Comparison of ENCODE assay signal across 8 cellular contexts in genomic region chr3:131380830-131381444, GRCh38. TPM values are rescaled to one million over a fixed set of nuclear protein-coding genes. Genes with fewer than 3 reads are reported as not detected.
A peak's percentile ranks its signal among the peaks of the same experiment; 100 is the strongest.
DNase-seq lines count a peak whose midpoint lies in the region; ATAC-seq and TF ChIP-seq lines count a peak whose summit lies in the region.
"Not testable (repeated sequence)": the region's sequence is repeated elsewhere in the genome, so short reads cannot be mapped to it uniquely, and the experiment has no call there.

No MANE protein-coding gene starts in this region.

- peak overlapping the region; percentile 95 to 98 for H3K27ac Mint-ChIP-seq in activated naive CD4-positive, alpha-beta T cell treated with anti-CD3 and anti-CD28 coated beads, Interleukin-2, amount 50 U/mL, for 72 hours

- peaks cover 10 to 24% of the 10 kb centered on the region in 2 donors for H3K36me3 Mint-ChIP-seq in activated naive CD4-positive, alpha-beta T cell treated with anti-CD3 and anti-CD28 coated beads, Interleukin-2, amount 50 U/mL, for 72 hours

- H2AFZ ChIP-seq in ACC112 (ENCODE audit: low read length, unreplicated experiment), result peak overlapping the region; percentile 78

- intact Hi-C loops in lower leg skin (cut with DNase I; ENCODE audit: low total_unique reads), result not testable (repeated sequence)
- intact Hi-C loops in gastrocnemius medialis (cut with DNase I; ENCODE audit: low total_unique reads), result loop anchor here (2.0 to 10.0 kb wide), 3 partner anchors 122 to 1341 kb away; partner anchors contain the start of genes ATP2C1, MRPL3 and NPHP3

- TF ChIP-seq POLR2A in lower leg skin (IDR thresholded peaks at IDR 0.05); gastrocnemius medialis (IDR thresholded peaks at IDR 0.05): not testable (repeated sequence)

- H3K27me3 ChIP-seq in ACC112 (ENCODE audit: insufficient read depth, low read length); NT2/D1 (ENCODE audit: insufficient read depth, insufficient read length); gastrocnemius medialis: not testable (repeated sequence)

- not testable (repeated sequence) for DNase-seq in NT2/D1 (ENCODE audit: low read depth, low spot score); activated naive CD4-positive, alpha-beta T cell treated with anti-CD3 and anti-CD28 coated beads, Interleukin-2, amount 50 U/mL, for 72 hours (ENCODE audit: low spot score in 2 of 2); lower leg skin (ENCODE audit: low spot score in 2 of 2); gastrocnemius medialis
- DNase-seq in epithelial cell of proximal tubule (ENCODE audit: low read depth), result peak; percentile 12

- H3K9me3 ChIP-seq in NT2/D1 (ENCODE audit: insufficient read depth, low read length); gastrocnemius medialis: not testable (repeated sequence)

- H3K4me3 ChIP-seq in ACC112 (ENCODE audit: low read depth, low read length) (peak overlapping the region; percentile 100), NT2/D1 (ENCODE audit: insufficient read length, low read depth) (peak overlapping the region; percentile 74), epithelial cell of proximal tubule (ENCODE audit: low read depth, low read length) (peak overlapping the region; percentile 91), lower leg skin (ENCODE audit: low read depth, poor library complexity, severe bottlenecking) (peak overlapping the region; percentile 49), gastrocnemius medialis (peak overlapping the region; percentile 79 to 97 (median 92))

- not testable (repeated sequence) for TF ChIP-seq CTCF in epithelial cell of proximal tubule (conservative IDR thresholded peaks at IDR 0.05; ENCODE audit: low read depth, low read length); lower leg skin (IDR thresholded peaks at IDR 0.05); gastrocnemius medialis (IDR thresholded peaks at IDR 0.05 in 4 of 5, conservative IDR thresholded peaks at IDR 0.05 in 1 of 5)

- in situ Hi-C loops in gastrocnemius medialis (cut with MboI; ENCODE audit: low sequenced_read_pairs in 4 of 4), result not testable (repeated sequence)

- H3K9ac ChIP-seq in NT2/D1 (ENCODE audit: insufficient read length, low read depth), result peak overlapping the region; percentile 82

- not testable (repeated sequence) for H3K4me1 ChIP-seq in ACC112 (ENCODE audit: control insufficient read depth, insufficient read depth, low read length, unreplicated experiment); NT2/D1 (ENCODE audit: insufficient read depth, insufficient read length)
- peaks cover 28 to 39% of the 10 kb centered on the region in 2 donors for H3K4me1 ChIP-seq in gastrocnemius medialis

- ATAC-seq in GM19324 (IDR thresholded peaks at IDR 0.05; ENCODE audit: low FRiP score, unreplicated experiment) (peak; percentile 1), HG03025 (IDR thresholded peaks at IDR 0.05; ENCODE audit: low FRiP score, unreplicated experiment) (peak; percentile 0), gastrocnemius medialis (peak; percentile 37 to 49)
- ATAC-seq in activated naive CD4-positive, alpha-beta T cell treated with anti-CD3 and anti-CD28 coated beads, Interleukin-2, amount 50 U/mL, for 72 hours, result not testable (repeated sequence)

- not testable (repeated sequence) for H3K36me3 ChIP-seq in ACC112 (ENCODE audit: insufficient read depth, low read length)
- peaks cover 37% of the 10 kb centered on the region for H3K36me3 ChIP-seq in NT2/D1 (ENCODE audit: insufficient read depth, insufficient read length, low read length)
- peaks cover 0 to 19% of the 10 kb centered on the region in 2 donors for H3K36me3 ChIP-seq in gastrocnemius medialis

- 18 to 19% methylated on average over 16 of the region's 16 CpGs for WGBS in lower leg skin, 2 donors

- H3K9me3 Mint-ChIP-seq in activated naive CD4-positive, alpha-beta T cell treated with anti-CD3 and anti-CD28 coated beads, Interleukin-2, amount 50 U/mL, for 72 hours, result not testable (repeated sequence)

- H3K79me2 ChIP-seq in ACC112 (ENCODE audit: control insufficient read depth, insufficient read depth, low read length, unreplicated experiment), result peaks cover 19% of the 10 kb centered on the region

- H3K27ac ChIP-seq in ACC112 (ENCODE audit: low read depth, low read length) (peak overlapping the region; percentile 0; the same call in 1 of the 2 replicates), gastrocnemius medialis (peak overlapping the region; percentile 85 to 94 (median 92))

RNA-seq across cellular contexts. Expression of gene NUDT16, which starts 0.6 kb away (rescaled TPM):
- 10 to 100 TPM in 1 of 2 donors, 1 to 10 TPM in 1; 5.8 to 10.8 TPM for total RNA-seq in activated naive CD4-positive, alpha-beta T cell treated with anti-CD3 and anti-CD28 coated beads, Interleukin-2, amount 50 U/mL, for 72 hours
- total RNA-seq in epithelial cell of proximal tubule (11.4 and 12.8 TPM in 2 replicates), lower leg skin (10 to 100 TPM; 10.4 to 19.7 (median 12.5) TPM), gastrocnemius medialis (10 to 100 TPM in 3 of 4 donors, 1 to 10 TPM in 1; 10.0 to 18.3 (median 14.4) TPM)

Comparison
In these comparisons a context has a peak if more than half of its experiments do, and no peak if none do; other contexts are left out.
1. H3K4me3 ChIP-seq: peak in every context shown above with its lines; median percentile 100 in ACC112; 92 in gastrocnemius medialis; 91 in epithelial cell of proximal tubule; 74 in NT2/D1; 49 in lower leg skin.